28 cellular contexts compared by ENCODE assay signal in the genomic region with DNA sequence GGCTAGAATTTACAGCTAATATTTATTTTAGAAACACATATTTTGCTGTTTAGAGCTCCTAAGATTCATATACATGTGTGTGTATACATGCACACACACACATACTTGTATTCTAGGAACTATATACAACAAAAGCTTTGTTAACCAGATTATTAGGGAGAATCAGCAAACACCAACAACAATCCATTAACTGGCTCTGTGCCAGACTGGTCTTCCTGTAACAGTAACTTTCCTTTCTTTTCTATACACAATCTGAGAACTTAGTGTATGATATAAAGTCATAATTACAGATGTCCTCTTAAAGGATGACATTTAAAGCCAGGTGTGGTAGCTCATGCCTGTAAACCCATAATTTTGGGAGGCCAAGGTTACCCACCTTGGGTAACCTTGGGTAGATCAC. TPM values are rescaled to one million over a fixed set of nuclear protein-coding genes. Genes with fewer than 3 reads are reported as not detected.
DNase-seq lines count a peak whose midpoint lies in the region; ATAC-seq, FAIRE-seq and TF ChIP-seq lines count a peak whose summit lies in the region.
"Had no signal": no experiment of that assay in that cellular context is flagged by ENCODE, and none has a peak within 500 bp of the region (broad histone marks: within the 10 kb centered on the region; RNA-seq: fewer than 3 reads in every experiment).

No MANE protein-coding gene starts in this region.

- TF ChIP-seq EP300 in HepG2 (IDR thresholded peaks at IDR 0.05; ENCODE audit: low read depth in 2 of 2, low read length in 2 of 2) (no peak), HepG2 (CRISPR knock-in tag; IDR thresholded peaks at IDR 0.05; ENCODE audit: borderline replicate concordance) (no peak)

- CTCF ChIA-PET in HepG2 (lab: Yijun Ruan, JAX; ENCODE audit: low intra/inter-chr PET ratio, low total read pairs), result no interaction called here

- no peaks in the 10 kb centered on the region for H3K4me1 ChIP-seq in HepG2 (ENCODE audit: insufficient read depth, low read length)
- H3K4me1 ChIP-seq in right lobe of liver, result no peaks in the 10 kb centered on the region
- H3K4me1 ChIP-seq: A549; BE2C; BLaER1 treated with 17β-estradiol and CSF1 and Interleukin-3, amounts not matched to agents 10 nM and 100 nM; HAP-1 had no signal

- intact Hi-C loops in HepG2 (cut with micrococcal nuclease; ENCODE audit: unreplicated experiment) (no loop called here), right lobe of liver (cut with DNase I) (no loop called here)

- H3K27ac ChIP-seq in HepG2 (ENCODE audit: extremely low read length, insufficient read depth, low read length), result no peak overlapping the region
- H3K27ac ChIP-seq in right lobe of liver, result no peak overlapping the region
- H3K27ac ChIP-seq: A549; BLaER1 treated with 17β-estradiol and CSF1 and Interleukin-3, amounts not matched to agents 10 nM and 100 nM had no signal

- H3K27ac Mint-ChIP-seq in stimulated activated effector memory CD8-positive, alpha-beta T cell treated with anti-CD3 and anti-CD28 coated beads, Interleukin-12 subunit alpha, Interleukin-12 subunit beta, amount 100 ng/mL, for 72 hours, result peak overlapping the region; percentile 70
- H3K27ac Mint-ChIP-seq: CD4-positive, alpha-beta T cell; HFFc6 had no signal

- H3K36me3 ChIP-seq in HepG2 (replicated peaks in 1 of 2; ENCODE audit: control insufficient read depth in 1 of 2, insufficient read depth in 2 of 2, low read length in 2 of 2) (peaks cover 5 to 37% of the 10 kb centered on the region in 2 experiments), right lobe of liver (peaks cover 0 to 41% (median 1%) of the 10 kb centered on the region in 4 donors)

- TF ChIP-seq RAD21 in HepG2 (CRISPR knock-in tag; IDR thresholded peaks at IDR 0.05), result no peak

- TF ChIP-seq POLR2A in HepG2 (IDR thresholded peaks at IDR 0.05; ENCODE audit: insufficient read depth in 1 of 2, low read depth in 2 of 2, low read length in 2 of 2) (no peak), right lobe of liver (IDR thresholded peaks at IDR 0.05) (no peak)

- H3K4me3 ChIP-seq in HepG2 (replicated peaks in 1 of 3; ENCODE audit: insufficient read depth in 1 of 3, low read depth in 2 of 3, low read length in 3 of 3), result no peak overlapping the region
- no peak overlapping the region for H3K4me3 ChIP-seq in right lobe of liver
- H3K4me3 ChIP-seq: A549; BLaER1 treated with 17β-estradiol and CSF1 and Interleukin-3, amounts not matched to agents 10 nM and 100 nM; GM12878; HAP-1 had no signal

- H3K9me3 Mint-ChIP-seq in stimulated activated effector memory CD8-positive, alpha-beta T cell treated with anti-CD3 and anti-CD28 coated beads, Interleukin-12 subunit alpha, Interleukin-12 subunit beta, amount 100 ng/mL, for 72 hours, result no peaks in the 10 kb centered on the region
- H3K9me3 Mint-ChIP-seq: CD4-positive, alpha-beta T cell; CD8-positive, alpha-beta memory T cell; HFFc6 had no signal

- no peak overlapping the region for H2AFZ ChIP-seq in HepG2 (ENCODE audit: low read length)

- H4K20me1 ChIP-seq in HepG2 (ENCODE audit: insufficient read depth, low read length), result no peaks in the 10 kb centered on the region

- POLR2A ChIA-PET in HepG2 (lab: Yijun Ruan, JAX), result no interaction called here

- in situ Hi-C loops in HepG2 (cut with HindIII; ENCODE audit: extremely low pct_ligation_motif_present, low pct_unique_long_range_greater_than_20kb), result no loop called here

- no peak for TF ChIP-seq CTCF in HepG2 (CRISPR knock-in tag; IDR thresholded peaks at IDR 0.05)
- no peak for TF ChIP-seq CTCF in right lobe of liver (IDR thresholded peaks at IDR 0.05)

- no TSS peak for BruUV-seq in HepG2 (replicated peaks; lab: Mats Ljungman, UMichigan)

- H3K9me3 ChIP-seq in HepG2 (ENCODE audit: low read length) (no peaks in the 10 kb centered on the region), right lobe of liver (no peaks in the 10 kb centered on the region)
- H3K9me3 ChIP-seq: A549; BE2C; BLaER1 treated with 17β-estradiol and CSF1 and Interleukin-3, amounts not matched to agents 10 nM and 100 nM; HAP-1 had no signal

- no peak overlapping the region for H3K4me3 Mint-ChIP-seq in stimulated activated effector memory CD8-positive, alpha-beta T cell treated with anti-CD3 and anti-CD28 coated beads, Interleukin-12 subunit alpha, Interleukin-12 subunit beta, amount 100 ng/mL, for 72 hours
- H3K4me3 Mint-ChIP-seq: CD14-positive monocyte; CD4-positive, alpha-beta T cell; CD8-positive, alpha-beta memory T cell; HFFc6 had no signal

- H3K4me1 Mint-ChIP-seq in stimulated activated effector memory CD8-positive, alpha-beta T cell treated with anti-CD3 and anti-CD28 coated beads, Interleukin-12 subunit alpha, Interleukin-12 subunit beta, amount 100 ng/mL, for 72 hours, result no peaks in the 10 kb centered on the region
- H3K4me1 Mint-ChIP-seq: CD14-positive monocyte; CD8-positive, alpha-beta memory T cell had no signal

- H3K27me3 ChIP-seq in HepG2 (ENCODE audit: control insufficient read depth in 1 of 2, insufficient read depth in 2 of 2, low read length in 2 of 2) (no peaks in the 10 kb centered on the region), right lobe of liver (no peaks in the 10 kb centered on the region)
- H3K27me3 ChIP-seq: BE2C; BLaER1 treated with 17β-estradiol and CSF1 and Interleukin-3, amounts not matched to agents 10 nM and 100 nM had no signal

- H3K9ac ChIP-seq in HepG2 (ENCODE audit: insufficient read depth, low read depth, low read length), result no peak overlapping the region
- H3K9ac ChIP-seq: BLaER1 treated with 17β-estradiol and CSF1 and Interleukin-3, amounts not matched to agents 10 nM and 100 nM had no signal

- no peaks in the 10 kb centered on the region for H3K79me2 ChIP-seq in HepG2 (ENCODE audit: insufficient read depth, low read length)

- no peak for DNase-seq in HepG2 (ENCODE audit: low spot score)
- no peak for DNase-seq in right lobe of liver
- DNase-seq in NCI-H82 treated with DMSO at 0.1 percent for 48 hours (lab: John Stamatoyannopoulos, UW; ENCODE audit: unreplicated experiment), result peak; percentile 15
- DNase-seq in dermis blood vessel endothelial cell, result peak; percentile 43
- DNase-seq in stimulated activated effector memory CD8-positive, alpha-beta T cell treated with anti-CD3 and anti-CD28 coated beads, Interleukin-12 subunit alpha, Interleukin-12 subunit beta, amount 100 ng/mL, for 72 hours (ENCODE audit: low spot score in 2 of 2), result no peak
- DNase-seq in hepatic stellate cell (ENCODE audit: low spot score), result no peak
- no peak for DNase-seq in HuH-7.5 (ENCODE audit: low spot score)
- no peak for DNase-seq in urothelium cell line (ENCODE audit: low spot score)
- DNase-seq: 8988T; ACHN; AML-193; BE2C; CD4-positive, alpha-beta T cell; CD8-positive, alpha-beta memory T cell; DMS 273 treated with DMSO at 0.1 percent for 48 hours; DMS79; EL; GDM1; GOT3; HFFc6 had no signal

- H3K36me3 Mint-ChIP-seq in stimulated activated effector memory CD8-positive, alpha-beta T cell treated with anti-CD3 and anti-CD28 coated beads, Interleukin-12 subunit alpha, Interleukin-12 subunit beta, amount 100 ng/mL, for 72 hours, result peaks cover 91% of the 10 kb centered on the region

- H3K4me2 ChIP-seq in HepG2 (ENCODE audit: low read depth, low read length), result no peak overlapping the region
- H3K4me2 ChIP-seq: A549; BLaER1 treated with 17β-estradiol and CSF1 and Interleukin-3, amounts not matched to agents 10 nM and 100 nM had no signal

- no peak for ATAC-seq in HepG2
- no peak for ATAC-seq in right lobe of liver
- ATAC-seq in stimulated activated effector memory CD8-positive, alpha-beta T cell treated with anti-CD3 and anti-CD28 coated beads, Interleukin-12 subunit alpha, Interleukin-12 subunit beta, amount 100 ng/mL, for 72 hours, result no peak
- ATAC-seq: A549, GM12878 had no signal

- FAIRE-seq in HepG2 (lab: Jason Lieb, UNC), result no peak
- FAIRE-seq in urothelium cell line (lab: Jason Lieb, UNC), result no peak
- FAIRE-seq: A549, D721Med, GM12878, GM19239, H54 had no signal

TF ChIP-seq in HepG2, 621 proteins besides CTCF, POLR2A, EP300 and RAD21 (continues in another document):
- TF ChIP-seq SIX4 (CRISPR knock-in tag; IDR thresholded peaks at IDR 0.05), result no peak
- no peak for TF ChIP-seq PLRG1 (conservative IDR thresholded peaks at IDR 0.05)
- TF ChIP-seq ZC3H4 (CRISPR knock-in tag; IDR thresholded peaks at IDR 0.05; ENCODE audit: borderline replicate concordance), result no peak
- TF ChIP-seq LCORL (IDR thresholded peaks at IDR 0.05), result 0 out of 2 replicates have a peak, but pooled peaks have one; percentile 52
- no peak for TF ChIP-seq LCORL (CRISPR knock-in tag; IDR thresholded peaks at IDR 0.05)
- no peak for TF ChIP-seq KDM3A (CRISPR knock-in tag; IDR thresholded peaks at IDR 0.05; ENCODE audit: low read depth)
- no peak for TF ChIP-seq ZNF138 (CRISPR knock-in tag; IDR thresholded peaks at IDR 0.05; ENCODE audit: low read depth)

RNA-seq across cellular contexts. Expression of gene CLNS1A, which starts 49.5 kb away (rescaled TPM):
- total RNA-seq in HepG2 (2016; rRNA removed; fragmentation: Illumina TruSeq; extraction: Trizol) (219 and 267 TPM in 2 replicates), right lobe of liver (10 to 100 TPM; 41.2 to 86.8 (median 64.1) TPM), dermis blood vessel endothelial cell (128 and 186 TPM in 2 replicates)
- total RNA-seq in HepG2 (2016; cell fraction: cytosol; rRNA removed; fragmentation: Illumina TruSeq; extraction: Trizol; ENCODE audit: low read depth), result 108 and 110 TPM in 2 replicates
- 222 and 256 TPM in 2 replicates for total RNA-seq in HepG2 (2016; cell fraction: insoluble cytoplasmic fraction; rRNA removed; fragmentation: Illumina TruSeq; extraction: Trizol)
- total RNA-seq in HepG2 (2016; cell fraction: membrane; rRNA removed; fragmentation: Illumina TruSeq; extraction: Trizol), result 126 and 131 TPM in 2 replicates
- 78.7 and 91.3 TPM in 2 replicates for total RNA-seq in HepG2 (2016; cell fraction: nucleus; rRNA removed; fragmentation: Illumina TruSeq; extraction: Trizol)
- 130 and 158 TPM in 2 replicates for polyA plus RNA-seq in HepG2 (2011; rRNA removed)
- polyA plus RNA-seq in HepG2 (2011; cell fraction: cytosol; rRNA removed), result 98.7 and 135 TPM in 2 replicates
- polyA plus RNA-seq in HepG2 (2011; cell fraction: nucleus; rRNA removed), result 33.7 and 50.7 TPM in 2 replicates
- 170 and 180 TPM in 2 replicates for polyA plus RNA-seq in HepG2 (2012)
- 55.2 and 55.5 TPM in 2 replicates for polyA plus RNA-seq in HepG2 (2016; cell fraction: cytosol; fragmentation: Illumina TruSeq; extraction: Trizol; ENCODE audit: low read depth)
- 255 and 262 TPM in 2 replicates for polyA plus RNA-seq in HepG2 (2016; cell fraction: insoluble cytoplasmic fraction; fragmentation: Illumina TruSeq; extraction: Trizol; ENCODE audit: low read depth)
- polyA plus RNA-seq in HepG2 (2016; cell fraction: membrane; fragmentation: Illumina TruSeq; extraction: Trizol; ENCODE audit: low read depth), result 99.8 and 107 TPM in 2 replicates
- polyA plus RNA-seq in HepG2 (2016; cell fraction: nucleus; fragmentation: Illumina TruSeq; extraction: Trizol; ENCODE audit: insufficient read depth, low read depth), result 117 and 123 TPM in 2 replicates
- polyA minus RNA-seq in HepG2 (2011; rRNA and poly(A)+ RNA removed; ENCODE audit: low replicate concordance), result 67.3 and 108 TPM in 2 replicates
- polyA minus RNA-seq in HepG2 (2011; cell fraction: cytosol; rRNA and poly(A)+ RNA removed), result 78.1 and 86.3 TPM in 2 replicates
- polyA minus RNA-seq in HepG2 (2011; cell fraction: nucleus; rRNA and poly(A)+ RNA removed), result 93.0 and 124 TPM in 2 replicates

Comparison
In these comparisons a context has a peak if more than half of its experiments do, and no peak if none do; other contexts are left out.
1. DNase-seq: peak in NCI-H82 treated with DMSO at 0.1 percent for 48 hours (single experiment) and dermis blood vessel endothelial cell (single experiment); none in HepG2 (single experiment), right lobe of liver (0 of 3), stimulated activated effector memory CD8-positive, alpha-beta T cell treated with anti-CD3 and anti-CD28 coated beads, Interleukin-12 subunit alpha, Interleukin-12 subunit beta, amount 100 ng/mL, for 72 hours (0 of 2), hepatic stellate cell (single experiment), HuH-7.5 (single experiment) and urothelium cell line (single experiment).